8 cellular contexts compared by ENCODE assay signal in the genomic region with DNA sequence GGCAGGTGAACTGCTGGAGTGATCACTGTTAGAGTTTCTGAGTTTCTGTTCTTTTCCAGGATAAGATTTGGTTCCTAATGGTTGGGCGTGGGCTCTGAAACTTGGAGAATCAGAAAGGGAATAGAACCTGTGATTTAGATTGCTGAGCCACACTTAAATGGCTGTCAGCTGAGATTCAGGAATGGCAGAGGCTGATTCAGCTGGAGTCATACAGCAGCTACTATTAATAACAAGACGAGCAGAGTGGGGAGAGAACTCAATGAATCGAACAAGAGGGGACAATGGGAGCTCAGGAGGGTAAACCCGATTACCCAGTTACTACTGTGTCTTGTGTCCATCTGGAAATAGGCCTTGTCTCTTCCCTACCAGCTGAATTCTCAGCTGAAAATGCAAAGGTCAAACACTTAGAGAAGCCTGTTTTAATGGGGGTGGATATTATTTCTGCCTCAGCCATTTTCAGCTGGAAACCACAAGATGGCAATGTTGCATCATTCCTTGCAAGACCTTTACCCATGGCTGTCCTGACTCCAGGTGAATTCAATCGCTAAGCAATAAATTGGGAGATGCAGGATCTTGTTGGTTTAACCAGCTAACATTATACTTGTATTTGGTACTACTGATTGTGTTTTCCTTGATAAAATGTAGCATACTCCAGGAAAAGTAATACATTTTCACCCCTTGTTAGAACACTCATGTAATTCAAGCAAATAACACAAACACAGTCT.
DNase-seq lines count a peak whose midpoint lies in the region; ATAC-seq and TF ChIP-seq lines count a peak whose summit lies in the region.

No MANE protein-coding gene starts in this region.

- H3K27ac ChIP-seq in DND-41 (ENCODE audit: low read length) (peak overlapping the region; percentile 92), spleen (no peak overlapping the region)

- H3K4me2 ChIP-seq in DND-41 (ENCODE audit: insufficient read depth, low read length) = no peak overlapping the region; the same call in 1 of the 2 replicates

- peak overlapping the region; percentile 61 for H3K9ac ChIP-seq in DND-41 (ENCODE audit: low read depth, low read length)

- H3K9me3 ChIP-seq in DND-41 (ENCODE audit: insufficient read depth, low read length, severe bottlenecking) = no peaks in the 10 kb centered on the region
- H3K9me3 ChIP-seq in spleen = no peaks in the 10 kb centered on the region

- no peak for TF ChIP-seq POLR2A in spleen (IDR thresholded peaks at IDR 0.05)

- no peaks in the 10 kb centered on the region for H4K20me1 ChIP-seq in DND-41 (ENCODE audit: insufficient read depth, low read length)

- DNase-seq in DND-41 (peak; percentile 68), NCI-H510A (lab: John Stamatoyannopoulos, UW) (peak; percentile 9), astrocyte of the hippocampus (ENCODE audit: low read depth, low spot score) (peak; percentile 75), iPS DF 19.7 (ENCODE audit: low read depth, low spot score) (peak; percentile 35), spleen (no peak), KG1 (lab: John Stamatoyannopoulos, UW) (no peak)

- peak overlapping the region; percentile 69 for H2AFZ ChIP-seq in DND-41 (ENCODE audit: low read depth, low read length)

- ATAC-seq in DND-41 (ENCODE audit: insufficient read depth, low read depth) (peak; percentile 61), GM19463 (IDR thresholded peaks at IDR 0.05; ENCODE audit: unreplicated experiment) (peak; percentile 72), HG03457 (IDR thresholded peaks at IDR 0.05; ENCODE audit: unreplicated experiment) (peak; percentile 60)

- H3K27me3 ChIP-seq in DND-41 (ENCODE audit: insufficient read depth, low read length, poor library complexity) (no peaks in the 10 kb centered on the region), spleen (replicated peaks in 1 of 7) (no peaks in the 10 kb centered on the region)

- peaks cover 24% of the 10 kb centered on the region for H3K79me2 ChIP-seq in DND-41 (ENCODE audit: insufficient read depth, low read length)

- H3K36me3 ChIP-seq in DND-41 (ENCODE audit: insufficient read depth, low read length) (no peaks in the 10 kb centered on the region), spleen (no peaks in the 10 kb centered on the region)

- intact Hi-C loops in spleen (cut with DNase I; ENCODE audit: low total_unique reads) = no loop called here

- TF ChIP-seq CTCF in DND-41 (IDR thresholded peaks at IDR 0.05; ENCODE audit: borderline replicate concordance, extremely low read depth, low read length, poor library complexity, severe bottlenecking) (peak; percentile 98), spleen (IDR thresholded peaks at IDR 0.05 in 8 of 11, conservative IDR thresholded peaks at IDR 0.05 in 3 of 11) (peak in 10 of 11 experiments; percentile 34 to 76 (median 59))

- H3K4me1 ChIP-seq in DND-41 (ENCODE audit: insufficient read depth, low read length) (peaks cover 58% of the 10 kb centered on the region), spleen (no peaks in the 10 kb centered on the region)

- no peak overlapping the region for H3K4me3 ChIP-seq in DND-41 (ENCODE audit: low read depth in 1 of 2, low read length in 2 of 2)
- H3K4me3 ChIP-seq in spleen = no peak overlapping the region

- WGBS in spleen, 5 donors = 52 to 61% (median 54%) methylated on average over 5 of the region's 5 CpGs

Comparison
In these comparisons a context has a peak if more than half of its experiments do, and no peak if none do; other contexts are left out.
1. DNase-seq: peak in DND-41 (single experiment), NCI-H510A (single experiment), astrocyte of the hippocampus (single experiment) and iPS DF 19.7 (single experiment); none in spleen (single experiment) and KG1 (single experiment).
2. Peak in every context shown above with its lines, with median percentiles within 50 percentile points of each other: ATAC-seq.